Comparison of ENCODE assay signal across 1 cellular context in the genomic region with DNA sequence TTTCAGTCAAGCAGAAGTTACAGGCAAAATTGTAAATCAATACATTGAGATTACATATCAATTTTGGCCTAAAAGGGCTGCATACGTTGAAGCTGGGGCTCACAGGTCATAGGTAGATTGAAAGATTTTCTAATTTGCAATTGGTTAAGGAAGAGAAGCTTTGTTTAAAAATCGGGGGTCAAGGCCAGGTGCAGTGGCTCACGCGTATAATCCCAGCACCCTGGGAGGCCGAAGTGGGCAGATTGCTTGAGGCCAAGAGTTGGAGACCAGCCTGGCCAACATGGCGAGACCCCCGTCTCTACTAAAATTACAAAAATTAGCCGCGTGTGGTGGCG.
TF ChIP-seq lines count a peak whose summit lies in the region.

No MANE protein-coding gene starts in this region.

TF ChIP-seq in K562, 482 proteins besides CTCF, POLR2A, EP300 and RAD21 (continued from another document and continues in another):
- TF ChIP-seq, protein P1, sequence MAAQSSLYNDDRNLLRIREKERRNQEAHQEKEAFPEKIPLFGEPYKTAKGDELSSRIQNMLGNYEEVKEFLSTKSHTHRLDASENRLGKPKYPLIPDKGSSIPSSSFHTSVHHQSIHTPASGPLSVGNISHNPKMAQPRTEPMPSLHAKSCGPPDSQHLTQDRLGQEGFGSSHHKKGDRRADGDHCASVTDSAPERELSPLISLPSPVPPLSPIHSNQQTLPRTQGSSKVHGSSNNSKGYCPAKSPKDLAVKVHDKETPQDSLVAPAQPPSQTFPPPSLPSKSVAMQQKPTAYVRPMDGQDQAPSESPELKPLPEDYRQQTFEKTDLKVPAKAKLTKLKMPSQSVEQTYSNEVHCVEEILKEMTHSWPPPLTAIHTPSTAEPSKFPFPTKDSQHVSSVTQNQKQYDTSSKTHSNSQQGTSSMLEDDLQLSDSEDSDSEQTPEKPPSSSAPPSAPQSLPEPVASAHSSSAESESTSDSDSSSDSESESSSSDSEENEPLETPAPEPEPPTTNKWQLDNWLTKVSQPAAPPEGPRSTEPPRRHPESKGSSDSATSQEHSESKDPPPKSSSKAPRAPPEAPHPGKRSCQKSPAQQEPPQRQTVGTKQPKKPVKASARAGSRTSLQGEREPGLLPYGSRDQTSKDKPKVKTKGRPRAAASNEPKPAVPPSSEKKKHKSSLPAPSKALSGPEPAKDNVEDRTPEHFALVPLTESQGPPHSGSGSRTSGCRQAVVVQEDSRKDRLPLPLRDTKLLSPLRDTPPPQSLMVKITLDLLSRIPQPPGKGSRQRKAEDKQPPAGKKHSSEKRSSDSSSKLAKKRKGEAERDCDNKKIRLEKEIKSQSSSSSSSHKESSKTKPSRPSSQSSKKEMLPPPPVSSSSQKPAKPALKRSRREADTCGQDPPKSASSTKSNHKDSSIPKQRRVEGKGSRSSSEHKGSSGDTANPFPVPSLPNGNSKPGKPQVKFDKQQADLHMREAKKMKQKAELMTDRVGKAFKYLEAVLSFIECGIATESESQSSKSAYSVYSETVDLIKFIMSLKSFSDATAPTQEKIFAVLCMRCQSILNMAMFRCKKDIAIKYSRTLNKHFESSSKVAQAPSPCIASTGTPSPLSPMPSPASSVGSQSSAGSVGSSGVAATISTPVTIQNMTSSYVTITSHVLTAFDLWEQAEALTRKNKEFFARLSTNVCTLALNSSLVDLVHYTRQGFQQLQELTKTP (IDR thresholded peaks at IDR 0.05; ENCODE audit: low read depth in 1 of 2, partially characterized antibody in 2 of 2): no peak
- TF ChIP-seq, protein P2, sequence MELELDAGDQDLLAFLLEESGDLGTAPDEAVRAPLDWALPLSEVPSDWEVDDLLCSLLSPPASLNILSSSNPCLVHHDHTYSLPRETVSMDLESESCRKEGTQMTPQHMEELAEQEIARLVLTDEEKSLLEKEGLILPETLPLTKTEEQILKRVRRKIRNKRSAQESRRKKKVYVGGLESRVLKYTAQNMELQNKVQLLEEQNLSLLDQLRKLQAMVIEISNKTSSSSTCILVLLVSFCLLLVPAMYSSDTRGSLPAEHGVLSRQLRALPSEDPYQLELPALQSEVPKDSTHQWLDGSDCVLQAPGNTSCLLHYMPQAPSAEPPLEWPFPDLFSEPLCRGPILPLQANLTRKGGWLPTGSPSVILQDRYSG (tag; conservative IDR thresholded peaks at IDR 0.05; ENCODE audit: low read depth): 0 out of 2 replicates have a peak, but pooled peaks have one; percentile 8
- no peak for TF ChIP-seq TRIM24 (IDR thresholded peaks at IDR 0.05)
- TF ChIP-seq ZNF146 (CRISPR knock-in tag; IDR thresholded peaks at IDR 0.05; ENCODE audit: unreplicated experiment): no peak
- TF ChIP-seq ESRRA (IDR thresholded peaks at IDR 0.05; ENCODE audit: borderline replicate concordance, low read depth): no peak
- TF ChIP-seq, protein P3, sequence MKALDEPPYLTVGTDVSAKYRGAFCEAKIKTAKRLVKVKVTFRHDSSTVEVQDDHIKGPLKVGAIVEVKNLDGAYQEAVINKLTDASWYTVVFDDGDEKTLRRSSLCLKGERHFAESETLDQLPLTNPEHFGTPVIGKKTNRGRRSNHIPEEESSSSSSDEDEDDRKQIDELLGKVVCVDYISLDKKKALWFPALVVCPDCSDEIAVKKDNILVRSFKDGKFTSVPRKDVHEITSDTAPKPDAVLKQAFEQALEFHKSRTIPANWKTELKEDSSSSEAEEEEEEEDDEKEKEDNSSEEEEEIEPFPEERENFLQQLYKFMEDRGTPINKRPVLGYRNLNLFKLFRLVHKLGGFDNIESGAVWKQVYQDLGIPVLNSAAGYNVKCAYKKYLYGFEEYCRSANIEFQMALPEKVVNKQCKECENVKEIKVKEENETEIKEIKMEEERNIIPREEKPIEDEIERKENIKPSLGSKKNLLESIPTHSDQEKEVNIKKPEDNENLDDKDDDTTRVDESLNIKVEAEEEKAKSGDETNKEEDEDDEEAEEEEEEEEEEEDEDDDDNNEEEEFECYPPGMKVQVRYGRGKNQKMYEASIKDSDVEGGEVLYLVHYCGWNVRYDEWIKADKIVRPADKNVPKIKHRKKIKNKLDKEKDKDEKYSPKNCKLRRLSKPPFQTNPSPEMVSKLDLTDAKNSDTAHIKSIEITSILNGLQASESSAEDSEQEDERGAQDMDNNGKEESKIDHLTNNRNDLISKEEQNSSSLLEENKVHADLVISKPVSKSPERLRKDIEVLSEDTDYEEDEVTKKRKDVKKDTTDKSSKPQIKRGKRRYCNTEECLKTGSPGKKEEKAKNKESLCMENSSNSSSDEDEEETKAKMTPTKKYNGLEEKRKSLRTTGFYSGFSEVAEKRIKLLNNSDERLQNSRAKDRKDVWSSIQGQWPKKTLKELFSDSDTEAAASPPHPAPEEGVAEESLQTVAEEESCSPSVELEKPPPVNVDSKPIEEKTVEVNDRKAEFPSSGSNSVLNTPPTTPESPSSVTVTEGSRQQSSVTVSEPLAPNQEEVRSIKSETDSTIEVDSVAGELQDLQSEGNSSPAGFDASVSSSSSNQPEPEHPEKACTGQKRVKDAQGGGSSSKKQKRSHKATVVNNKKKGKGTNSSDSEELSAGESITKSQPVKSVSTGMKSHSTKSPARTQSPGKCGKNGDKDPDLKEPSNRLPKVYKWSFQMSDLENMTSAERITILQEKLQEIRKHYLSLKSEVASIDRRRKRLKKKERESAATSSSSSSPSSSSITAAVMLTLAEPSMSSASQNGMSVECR (CRISPR knock-in tag; IDR thresholded peaks at IDR 0.05): no peak
- TF ChIP-seq, protein P4, sequence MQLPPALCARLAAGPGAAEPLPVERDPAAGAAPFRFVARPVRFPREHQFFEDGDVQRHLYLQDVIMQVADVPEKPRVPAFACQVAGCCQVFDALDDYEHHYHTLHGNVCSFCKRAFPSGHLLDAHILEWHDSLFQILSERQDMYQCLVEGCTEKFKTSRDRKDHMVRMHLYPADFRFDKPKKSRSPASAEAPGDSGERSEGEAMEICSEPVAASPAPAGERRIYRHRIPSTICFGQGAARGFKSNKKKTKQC (CRISPR knock-in tag; IDR thresholded peaks at IDR 0.05): no peak
- no peak for TF ChIP-seq WHSC1 (IDR thresholded peaks at IDR 0.05; ENCODE audit: low read length)
- TF ChIP-seq ELF2 (CRISPR knock-in tag; IDR thresholded peaks at IDR 0.05): no peak
- no peak for TF ChIP-seq ZNF217 (CRISPR knock-in tag; IDR thresholded peaks at IDR 0.05)
- TF ChIP-seq ZNF444 (CRISPR knock-in tag; IDR thresholded peaks at IDR 0.05): no peak
- TF ChIP-seq, protein P5, sequence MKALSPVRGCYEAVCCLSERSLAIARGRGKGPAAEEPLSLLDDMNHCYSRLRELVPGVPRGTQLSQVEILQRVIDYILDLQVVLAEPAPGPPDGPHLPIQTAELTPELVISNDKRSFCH (CRISPR knock-in tag; IDR thresholded peaks at IDR 0.05): no peak
- TF ChIP-seq, protein P5 (tag; IDR thresholded peaks at IDR 0.05): peak; percentile 94
- no peak for TF ChIP-seq ZNF41 (CRISPR knock-in tag; conservative IDR thresholded peaks at IDR 0.05)
- TF ChIP-seq FOXJ2 (tag; IDR thresholded peaks at IDR 0.05): no peak
- TF ChIP-seq, protein P6, sequence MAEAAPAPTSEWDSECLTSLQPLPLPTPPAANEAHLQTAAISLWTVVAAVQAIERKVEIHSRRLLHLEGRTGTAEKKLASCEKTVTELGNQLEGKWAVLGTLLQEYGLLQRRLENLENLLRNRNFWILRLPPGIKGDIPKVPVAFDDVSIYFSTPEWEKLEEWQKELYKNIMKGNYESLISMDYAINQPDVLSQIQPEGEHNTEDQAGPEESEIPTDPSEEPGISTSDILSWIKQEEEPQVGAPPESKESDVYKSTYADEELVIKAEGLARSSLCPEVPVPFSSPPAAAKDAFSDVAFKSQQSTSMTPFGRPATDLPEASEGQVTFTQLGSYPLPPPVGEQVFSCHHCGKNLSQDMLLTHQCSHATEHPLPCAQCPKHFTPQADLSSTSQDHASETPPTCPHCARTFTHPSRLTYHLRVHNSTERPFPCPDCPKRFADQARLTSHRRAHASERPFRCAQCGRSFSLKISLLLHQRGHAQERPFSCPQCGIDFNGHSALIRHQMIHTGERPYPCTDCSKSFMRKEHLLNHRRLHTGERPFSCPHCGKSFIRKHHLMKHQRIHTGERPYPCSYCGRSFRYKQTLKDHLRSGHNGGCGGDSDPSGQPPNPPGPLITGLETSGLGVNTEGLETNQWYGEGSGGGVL (CRISPR knock-in tag; IDR thresholded peaks at IDR 0.05): no peak
- no peak for TF ChIP-seq HDAC6 (IDR thresholded peaks at IDR 0.05; ENCODE audit: low read depth, low read length)
- TF ChIP-seq NR1H2 (CRISPR knock-in tag; IDR thresholded peaks at IDR 0.05): no peak
- TF ChIP-seq ZNF668 (CRISPR knock-in tag; IDR thresholded peaks at IDR 0.05): no peak
- no peak for TF ChIP-seq SAFB (IDR thresholded peaks at IDR 0.05; ENCODE audit: borderline replicate concordance, low read depth, low read length)
- no peak for TF ChIP-seq MBD2 (IDR thresholded peaks at IDR 0.05; ENCODE audit: borderline replicate concordance, low read depth)
- TF ChIP-seq RBFOX2 (IDR thresholded peaks at IDR 0.05; ENCODE audit: low read depth, low read length): no peak
- TF ChIP-seq ZNF3 (CRISPR knock-in tag; IDR thresholded peaks at IDR 0.05): no peak
- TF ChIP-seq, protein P7, sequence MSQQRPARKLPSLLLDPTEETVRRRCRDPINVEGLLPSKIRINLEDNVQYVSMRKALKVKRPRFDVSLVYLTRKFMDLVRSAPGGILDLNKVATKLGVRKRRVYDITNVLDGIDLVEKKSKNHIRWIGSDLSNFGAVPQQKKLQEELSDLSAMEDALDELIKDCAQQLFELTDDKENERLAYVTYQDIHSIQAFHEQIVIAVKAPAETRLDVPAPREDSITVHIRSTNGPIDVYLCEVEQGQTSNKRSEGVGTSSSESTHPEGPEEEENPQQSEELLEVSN (IDR thresholded peaks at IDR 0.05; ENCODE audit: borderline replicate concordance in 1 of 2, extremely low read depth in 1 of 2, insufficient read depth in 1 of 2, insufficient read length in 1 of 2, low read depth in 1 of 2, low read length in 1 of 2, poor library complexity in 1 of 2, severe bottlenecking in 1 of 2): no peak
- TF ChIP-seq, protein P8, sequence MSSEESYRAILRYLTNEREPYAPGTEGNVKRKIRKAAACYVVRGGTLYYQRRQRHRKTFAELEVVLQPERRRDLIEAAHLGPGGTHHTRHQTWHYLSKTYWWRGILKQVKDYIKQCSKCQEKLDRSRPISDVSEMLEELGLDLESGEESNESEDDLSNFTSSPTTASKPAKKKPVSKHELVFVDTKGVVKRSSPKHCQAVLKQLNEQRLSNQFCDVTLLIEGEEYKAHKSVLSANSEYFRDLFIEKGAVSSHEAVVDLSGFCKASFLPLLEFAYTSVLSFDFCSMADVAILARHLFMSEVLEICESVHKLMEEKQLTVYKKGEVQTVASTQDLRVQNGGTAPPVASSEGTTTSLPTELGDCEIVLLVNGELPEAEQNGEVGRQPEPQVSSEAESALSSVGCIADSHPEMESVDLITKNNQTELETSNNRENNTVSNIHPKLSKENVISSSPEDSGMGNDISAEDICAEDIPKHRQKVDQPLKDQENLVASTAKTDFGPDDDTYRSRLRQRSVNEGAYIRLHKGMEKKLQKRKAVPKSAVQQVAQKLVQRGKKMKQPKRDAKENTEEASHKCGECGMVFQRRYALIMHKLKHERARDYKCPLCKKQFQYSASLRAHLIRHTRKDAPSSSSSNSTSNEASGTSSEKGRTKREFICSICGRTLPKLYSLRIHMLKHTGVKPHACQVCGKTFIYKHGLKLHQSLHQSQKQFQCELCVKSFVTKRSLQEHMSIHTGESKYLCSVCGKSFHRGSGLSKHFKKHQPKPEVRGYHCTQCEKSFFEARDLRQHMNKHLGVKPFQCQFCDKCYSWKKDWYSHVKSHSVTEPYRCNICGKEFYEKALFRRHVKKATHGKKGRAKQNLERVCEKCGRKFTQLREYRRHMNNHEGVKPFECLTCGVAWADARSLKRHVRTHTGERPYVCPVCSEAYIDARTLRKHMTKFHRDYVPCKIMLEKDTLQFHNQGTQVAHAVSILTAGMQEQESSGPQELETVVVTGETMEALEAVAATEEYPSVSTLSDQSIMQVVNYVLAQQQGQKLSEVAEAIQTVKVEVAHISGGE (CRISPR knock-in tag; IDR thresholded peaks at IDR 0.05): 0 out of 6 replicates have a peak, but pooled peaks of 1 of the 3 experiments have one; percentile 10
- TF ChIP-seq TSC22D4 (tag; IDR thresholded peaks at IDR 0.05): no peak
- no peak for TF ChIP-seq HLTF (IDR thresholded peaks at IDR 0.05)
- TF ChIP-seq ZNF717 (CRISPR knock-in tag; IDR thresholded peaks at IDR 0.05): no peak
- TF ChIP-seq, protein P9, sequence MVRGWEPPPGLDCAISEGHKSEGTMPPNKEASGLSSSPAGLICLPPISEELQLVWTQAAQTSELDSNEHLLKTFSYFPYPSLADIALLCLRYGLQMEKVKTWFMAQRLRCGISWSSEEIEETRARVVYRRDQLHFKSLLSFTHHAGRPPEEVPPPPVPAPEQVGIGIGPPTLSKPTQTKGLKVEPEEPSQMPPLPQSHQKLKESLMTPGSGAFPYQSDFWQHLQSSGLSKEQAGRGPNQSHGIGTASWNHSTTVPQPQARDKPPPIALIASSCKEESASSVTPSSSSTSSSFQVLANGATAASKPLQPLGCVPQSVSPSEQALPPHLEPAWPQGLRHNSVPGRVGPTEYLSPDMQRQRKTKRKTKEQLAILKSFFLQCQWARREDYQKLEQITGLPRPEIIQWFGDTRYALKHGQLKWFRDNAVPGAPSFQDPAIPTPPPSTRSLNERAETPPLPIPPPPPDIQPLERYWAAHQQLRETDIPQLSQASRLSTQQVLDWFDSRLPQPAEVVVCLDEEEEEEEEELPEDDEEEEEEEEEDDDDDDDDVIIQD (CRISPR knock-in tag; IDR thresholded peaks at IDR 0.05): no peak
- TF ChIP-seq GTF2A2 (tag; IDR thresholded peaks at IDR 0.05): peak; percentile 77; the same call in 1 of the 2 replicates
- TF ChIP-seq, protein P10, sequence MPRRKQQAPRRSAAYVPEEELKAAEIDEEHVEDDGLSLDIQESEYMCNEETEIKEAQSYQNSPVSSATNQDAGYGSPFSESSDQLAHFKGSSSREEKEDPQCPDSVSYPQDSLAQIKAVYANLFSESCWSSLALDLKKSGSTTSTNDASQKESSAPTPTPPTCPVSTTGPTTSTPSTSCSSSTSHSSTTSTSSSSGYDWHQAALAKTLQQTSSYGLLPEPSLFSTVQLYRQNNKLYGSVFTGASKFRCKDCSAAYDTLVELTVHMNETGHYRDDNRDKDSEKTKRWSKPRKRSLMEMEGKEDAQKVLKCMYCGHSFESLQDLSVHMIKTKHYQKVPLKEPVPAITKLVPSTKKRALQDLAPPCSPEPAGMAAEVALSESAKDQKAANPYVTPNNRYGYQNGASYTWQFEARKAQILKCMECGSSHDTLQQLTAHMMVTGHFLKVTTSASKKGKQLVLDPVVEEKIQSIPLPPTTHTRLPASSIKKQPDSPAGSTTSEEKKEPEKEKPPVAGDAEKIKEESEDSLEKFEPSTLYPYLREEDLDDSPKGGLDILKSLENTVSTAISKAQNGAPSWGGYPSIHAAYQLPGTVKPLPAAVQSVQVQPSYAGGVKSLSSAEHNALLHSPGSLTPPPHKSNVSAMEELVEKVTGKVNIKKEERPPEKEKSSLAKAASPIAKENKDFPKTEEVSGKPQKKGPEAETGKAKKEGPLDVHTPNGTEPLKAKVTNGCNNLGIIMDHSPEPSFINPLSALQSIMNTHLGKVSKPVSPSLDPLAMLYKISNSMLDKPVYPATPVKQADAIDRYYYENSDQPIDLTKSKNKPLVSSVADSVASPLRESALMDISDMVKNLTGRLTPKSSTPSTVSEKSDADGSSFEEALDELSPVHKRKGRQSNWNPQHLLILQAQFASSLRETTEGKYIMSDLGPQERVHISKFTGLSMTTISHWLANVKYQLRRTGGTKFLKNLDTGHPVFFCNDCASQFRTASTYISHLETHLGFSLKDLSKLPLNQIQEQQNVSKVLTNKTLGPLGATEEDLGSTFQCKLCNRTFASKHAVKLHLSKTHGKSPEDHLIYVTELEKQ (CRISPR knock-in tag; IDR thresholded peaks at IDR 0.05): no peak
